Comparison of ENCODE assay signal across 1 cellular context in the genomic region with DNA sequence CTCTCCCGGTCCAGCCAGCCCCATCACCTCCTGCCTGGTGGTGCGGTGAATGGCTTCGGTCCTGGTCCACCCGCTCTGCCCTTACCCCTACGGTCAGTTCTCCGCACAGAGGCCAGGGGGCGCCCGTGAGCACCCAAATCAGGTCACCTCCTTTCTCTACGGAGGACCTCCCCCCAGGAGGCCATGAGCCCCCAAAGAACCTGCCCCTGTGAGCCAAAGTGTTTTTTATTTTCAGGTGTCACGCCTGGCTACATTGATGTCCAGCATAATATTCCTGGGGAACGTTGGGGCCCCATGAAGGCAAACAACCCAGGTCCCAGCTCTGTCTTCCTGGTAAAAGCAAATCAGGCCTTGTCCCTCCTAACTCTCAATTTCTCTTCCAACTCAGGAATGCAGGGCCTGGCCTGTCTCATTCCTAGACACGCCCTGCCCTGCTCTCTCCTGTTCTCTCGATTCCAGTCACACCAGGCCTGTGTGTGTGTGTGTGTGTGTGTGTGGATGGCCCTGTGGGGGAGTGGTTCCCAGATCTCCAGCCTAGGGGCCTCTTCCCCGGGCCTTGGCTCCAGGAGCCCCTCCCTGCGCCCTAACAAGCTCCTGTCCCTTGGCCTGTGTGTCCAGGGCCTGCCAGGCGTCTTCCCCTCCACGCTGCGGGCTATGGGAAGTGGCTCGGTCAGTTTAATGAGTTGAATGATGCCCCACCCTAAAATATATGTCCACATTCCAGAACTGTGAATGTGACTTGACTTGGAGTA.
A peak's percentile ranks its signal among the peaks of the same experiment; 100 is the strongest.
TF ChIP-seq lines count a peak whose summit lies in the region.

No MANE protein-coding gene starts in this region.

TF ChIP-seq in HepG2, 621 proteins besides CTCF, POLR2A, EP300 and RAD21 (continued from another document and continues in another):
- TF ChIP-seq DZIP1 (CRISPR knock-in tag; IDR thresholded peaks at IDR 0.05) (no peak), STAT5B (CRISPR knock-in tag; IDR thresholded peaks at IDR 0.05) (no peak), ZNF891 (CRISPR knock-in tag; IDR thresholded peaks at IDR 0.05) (no peak), ZNF383 (CRISPR knock-in tag; IDR thresholded peaks at IDR 0.05; ENCODE audit: borderline replicate concordance) (no peak), ZNF136 (CRISPR knock-in tag; IDR thresholded peaks at IDR 0.05; ENCODE audit: low read depth) (no peak), MATR3 (CRISPR knock-in tag; IDR thresholded peaks at IDR 0.05) (no peak), ZNF574 (CRISPR knock-in tag; IDR thresholded peaks at IDR 0.05) (peak; percentile 18; the same call in 1 of the 2 replicates), ZFX (CRISPR knock-in tag; IDR thresholded peaks at IDR 0.05; ENCODE audit: low read depth) (peak; percentile 84), ZNF282 (IDR thresholded peaks at IDR 0.05; ENCODE audit: partially characterized antibody) (no peak), ZNF354B (CRISPR knock-in tag; IDR thresholded peaks at IDR 0.05) (no peak), ZNF24 (IDR thresholded peaks at IDR 0.05) (no peak), DNMT1 (CRISPR knock-in tag; IDR thresholded peaks at IDR 0.05) (no peak), FOXK1 (CRISPR knock-in tag; IDR thresholded peaks at IDR 0.05; ENCODE audit: borderline replicate concordance, low read depth) (no peak), CHD2 (IDR thresholded peaks at IDR 0.05; ENCODE audit: low read depth, low read length) (no peak), ZNF331 (CRISPR knock-in tag; IDR thresholded peaks at IDR 0.05) (no peak), ZNF281 (CRISPR knock-in tag; IDR thresholded peaks at IDR 0.05; ENCODE audit: borderline replicate concordance) (peak; percentile 35; the same call in 1 of the 2 replicates), HNRNPUL1 (IDR thresholded peaks at IDR 0.05; ENCODE audit: low read depth, low read length) (no peak), FOSL1 (CRISPR knock-in tag; IDR thresholded peaks at IDR 0.05; ENCODE audit: borderline replicate concordance) (no peak), IKZF5 (CRISPR knock-in tag; IDR thresholded peaks at IDR 0.05) (no peak), RFXANK (CRISPR knock-in tag; IDR thresholded peaks at IDR 0.05) (no peak), CCAR2 (optimal IDR thresholded peaks at IDR 0.05; ENCODE audit: low read depth, low read length) (no peak), THYN1 (CRISPR knock-in tag; IDR thresholded peaks at IDR 0.05; ENCODE audit: borderline replicate concordance, low read depth) (no peak), CHCHD3 (CRISPR knock-in tag; IDR thresholded peaks at IDR 0.05) (no peak), HNF4A (CRISPR knock-in tag; IDR thresholded peaks at IDR 0.05) (0 out of 2 replicates have a peak, but pooled peaks have one; percentile 6), RFXAP (CRISPR knock-in tag; IDR thresholded peaks at IDR 0.05; ENCODE audit: borderline replicate concordance) (no peak), ZNF598 (CRISPR knock-in tag; IDR thresholded peaks at IDR 0.05; ENCODE audit: borderline replicate concordance) (0 out of 2 replicates have a peak, but pooled peaks have one; percentile 19), HNRNPH1 (optimal IDR thresholded peaks at IDR 0.05; ENCODE audit: low read depth, low read length) (no peak), SOX13 (IDR thresholded peaks at IDR 0.05) (no peak), SOX13 (CRISPR knock-in tag; conservative IDR thresholded peaks at IDR 0.05 in 1 of 2, IDR thresholded peaks at IDR 0.05 in 1 of 2) (no peak), CENPBD1 (CRISPR knock-in tag; IDR thresholded peaks at IDR 0.05; ENCODE audit: borderline replicate concordance, low read depth) (no peak), ZNF746 (CRISPR knock-in tag; IDR thresholded peaks at IDR 0.05) (no peak), ZC3H4 (CRISPR knock-in tag; IDR thresholded peaks at IDR 0.05; ENCODE audit: borderline replicate concordance) (no peak)
- TF ChIP-seq, protein P1, sequence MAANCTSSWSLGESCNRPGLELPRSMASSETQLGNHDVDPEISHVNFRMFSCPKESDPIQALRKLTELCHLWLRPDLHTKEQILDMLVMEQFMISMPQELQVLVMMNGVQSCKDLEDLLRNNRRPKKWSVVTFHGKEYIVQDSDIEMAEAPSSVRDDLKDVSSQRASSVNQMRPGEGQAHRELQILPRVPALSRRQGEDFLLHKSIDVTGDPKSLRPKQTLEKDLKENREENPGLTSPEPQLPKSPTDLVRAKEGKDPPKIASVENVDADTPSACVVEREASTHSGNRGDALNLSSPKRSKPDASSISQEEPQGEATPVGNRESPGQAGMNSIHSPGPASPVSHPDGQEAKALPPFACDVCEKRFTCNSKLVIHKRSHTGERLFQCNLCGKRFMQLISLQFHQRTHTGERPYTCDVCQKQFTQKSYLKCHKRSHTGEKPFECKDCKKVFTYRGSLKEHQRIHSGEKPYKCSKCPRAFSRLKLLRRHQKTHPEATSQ (CRISPR knock-in tag; IDR thresholded peaks at IDR 0.05; ENCODE audit: borderline replicate concordance): no peak
- TF ChIP-seq, protein P2, sequence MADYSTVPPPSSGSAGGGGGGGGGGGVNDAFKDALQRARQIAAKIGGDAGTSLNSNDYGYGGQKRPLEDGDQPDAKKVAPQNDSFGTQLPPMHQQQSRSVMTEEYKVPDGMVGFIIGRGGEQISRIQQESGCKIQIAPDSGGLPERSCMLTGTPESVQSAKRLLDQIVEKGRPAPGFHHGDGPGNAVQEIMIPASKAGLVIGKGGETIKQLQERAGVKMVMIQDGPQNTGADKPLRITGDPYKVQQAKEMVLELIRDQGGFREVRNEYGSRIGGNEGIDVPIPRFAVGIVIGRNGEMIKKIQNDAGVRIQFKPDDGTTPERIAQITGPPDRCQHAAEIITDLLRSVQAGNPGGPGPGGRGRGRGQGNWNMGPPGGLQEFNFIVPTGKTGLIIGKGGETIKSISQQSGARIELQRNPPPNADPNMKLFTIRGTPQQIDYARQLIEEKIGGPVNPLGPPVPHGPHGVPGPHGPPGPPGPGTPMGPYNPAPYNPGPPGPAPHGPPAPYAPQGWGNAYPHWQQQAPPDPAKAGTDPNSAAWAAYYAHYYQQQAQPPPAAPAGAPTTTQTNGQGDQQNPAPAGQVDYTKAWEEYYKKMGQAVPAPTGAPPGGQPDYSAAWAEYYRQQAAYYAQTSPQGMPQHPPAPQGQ (CRISPR knock-in tag; IDR thresholded peaks at IDR 0.05; ENCODE audit: borderline replicate concordance): no peak
- TF ChIP-seq, protein P3, sequence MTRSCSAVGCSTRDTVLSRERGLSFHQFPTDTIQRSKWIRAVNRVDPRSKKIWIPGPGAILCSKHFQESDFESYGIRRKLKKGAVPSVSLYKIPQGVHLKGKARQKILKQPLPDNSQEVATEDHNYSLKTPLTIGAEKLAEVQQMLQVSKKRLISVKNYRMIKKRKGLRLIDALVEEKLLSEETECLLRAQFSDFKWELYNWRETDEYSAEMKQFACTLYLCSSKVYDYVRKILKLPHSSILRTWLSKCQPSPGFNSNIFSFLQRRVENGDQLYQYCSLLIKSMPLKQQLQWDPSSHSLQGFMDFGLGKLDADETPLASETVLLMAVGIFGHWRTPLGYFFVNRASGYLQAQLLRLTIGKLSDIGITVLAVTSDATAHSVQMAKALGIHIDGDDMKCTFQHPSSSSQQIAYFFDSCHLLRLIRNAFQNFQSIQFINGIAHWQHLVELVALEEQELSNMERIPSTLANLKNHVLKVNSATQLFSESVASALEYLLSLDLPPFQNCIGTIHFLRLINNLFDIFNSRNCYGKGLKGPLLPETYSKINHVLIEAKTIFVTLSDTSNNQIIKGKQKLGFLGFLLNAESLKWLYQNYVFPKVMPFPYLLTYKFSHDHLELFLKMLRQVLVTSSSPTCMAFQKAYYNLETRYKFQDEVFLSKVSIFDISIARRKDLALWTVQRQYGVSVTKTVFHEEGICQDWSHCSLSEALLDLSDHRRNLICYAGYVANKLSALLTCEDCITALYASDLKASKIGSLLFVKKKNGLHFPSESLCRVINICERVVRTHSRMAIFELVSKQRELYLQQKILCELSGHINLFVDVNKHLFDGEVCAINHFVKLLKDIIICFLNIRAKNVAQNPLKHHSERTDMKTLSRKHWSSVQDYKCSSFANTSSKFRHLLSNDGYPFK (CRISPR knock-in tag; IDR thresholded peaks at IDR 0.05; ENCODE audit: borderline replicate concordance): no peak
- TF ChIP-seq, protein P4, sequence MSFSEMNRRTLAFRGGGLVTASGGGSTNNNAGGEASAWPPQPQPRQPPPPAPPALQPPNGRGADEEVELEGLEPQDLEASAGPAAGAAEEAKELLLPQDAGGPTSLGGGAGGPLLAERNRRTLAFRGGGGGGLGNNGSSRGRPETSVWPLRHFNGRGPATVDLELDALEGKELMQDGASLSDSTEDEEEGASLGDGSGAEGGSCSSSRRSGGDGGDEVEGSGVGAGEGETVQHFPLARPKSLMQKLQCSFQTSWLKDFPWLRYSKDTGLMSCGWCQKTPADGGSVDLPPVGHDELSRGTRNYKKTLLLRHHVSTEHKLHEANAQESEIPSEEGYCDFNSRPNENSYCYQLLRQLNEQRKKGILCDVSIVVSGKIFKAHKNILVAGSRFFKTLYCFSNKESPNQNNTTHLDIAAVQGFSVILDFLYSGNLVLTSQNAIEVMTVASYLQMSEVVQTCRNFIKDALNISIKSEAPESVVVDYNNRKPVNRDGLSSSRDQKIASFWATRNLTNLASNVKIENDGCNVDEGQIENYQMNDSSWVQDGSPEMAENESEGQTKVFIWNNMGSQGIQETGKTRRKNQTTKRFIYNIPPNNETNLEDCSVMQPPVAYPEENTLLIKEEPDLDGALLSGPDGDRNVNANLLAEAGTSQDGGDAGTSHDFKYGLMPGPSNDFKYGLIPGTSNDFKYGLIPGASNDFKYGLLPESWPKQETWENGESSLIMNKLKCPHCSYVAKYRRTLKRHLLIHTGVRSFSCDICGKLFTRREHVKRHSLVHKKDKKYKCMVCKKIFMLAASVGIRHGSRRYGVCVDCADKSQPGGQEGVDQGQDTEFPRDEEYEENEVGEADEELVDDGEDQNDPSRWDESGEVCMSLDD (CRISPR knock-in tag; IDR thresholded peaks at IDR 0.05; ENCODE audit: borderline replicate concordance): peak; percentile 50; the same call in 1 of the 2 replicates
